9 cellular contexts compared by ENCODE assay signal in the genomic region with DNA sequence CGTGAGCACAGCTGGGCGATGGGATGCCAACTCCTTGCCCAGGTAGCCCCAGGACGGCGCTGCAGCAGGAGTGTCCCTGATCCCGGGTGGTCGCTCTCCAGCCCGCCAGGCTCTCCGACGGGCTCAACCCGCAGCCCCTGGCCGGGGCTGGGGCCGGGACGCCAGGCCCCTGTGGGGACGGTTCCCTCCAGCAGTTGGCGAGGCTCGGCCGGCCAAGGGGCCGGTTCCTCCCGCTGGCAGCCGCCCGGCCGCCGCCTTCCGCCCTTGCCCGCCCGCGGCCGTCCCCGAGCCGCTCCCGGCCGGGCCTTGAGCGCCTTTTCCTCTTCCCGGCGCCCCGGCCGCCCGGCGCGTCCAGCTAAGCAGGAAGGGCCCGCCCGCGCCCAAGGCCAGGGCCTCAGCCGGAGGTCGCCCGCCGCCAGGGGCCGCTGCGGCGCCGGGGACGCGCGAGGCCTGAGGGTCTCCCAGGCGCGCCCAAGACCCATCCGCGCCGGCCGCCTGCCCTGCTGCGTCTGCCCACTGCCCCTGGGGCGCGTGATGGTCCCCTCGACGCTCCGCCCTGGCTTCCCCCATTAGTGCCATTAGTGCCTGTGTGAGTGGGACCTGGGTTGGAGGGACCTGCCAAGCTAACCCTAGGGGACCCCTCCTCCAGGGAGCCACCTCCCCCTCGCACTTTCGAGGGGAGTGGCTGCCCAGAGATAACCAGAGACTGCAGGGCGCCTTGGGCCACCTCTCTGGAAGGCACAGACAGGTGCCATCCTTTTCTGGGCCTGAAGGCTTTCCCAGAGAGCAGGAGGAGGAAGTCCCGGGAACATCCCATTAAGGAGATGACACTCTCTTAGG.
DNase-seq lines count a peak whose midpoint lies in the region; ATAC-seq and TF ChIP-seq lines count a peak whose summit lies in the region.
"Had no signal": no experiment of that assay in that cellular context is flagged by ENCODE, and none has a peak within 500 bp of the region (broad histone marks: within the 10 kb centered on the region; RNA-seq: fewer than 3 reads in every experiment).

No MANE protein-coding gene starts in this region.

- H3K4me3 ChIP-seq in BJ (ENCODE audit: low read depth, low read length): no peak overlapping the region
- peak overlapping the region; percentile 57 for H3K4me3 ChIP-seq in left ventricle myocardium inferior
- H3K4me3 ChIP-seq in skeletal muscle satellite cell (ENCODE audit: low read length): no peak overlapping the region

- TF ChIP-seq CTCF in BJ (IDR thresholded peaks at IDR 0.05; ENCODE audit: insufficient read depth, low read depth, low read length): peak; percentile 31; the same call in 1 of the 2 replicates
- TF ChIP-seq CTCF in left ventricle myocardium inferior (IDR thresholded peaks at IDR 0.05; ENCODE audit: borderline replicate concordance): peak; percentile 75
- TF ChIP-seq CTCF in omental fat pad (IDR thresholded peaks at IDR 0.05): no peak

- POLR2A ChIA-PET in BJ (lab: Charles Lee): no interaction called here

- CTCF ChIA-PET in BJ (lab: Yijun Ruan, JAX): interaction anchor here (0.6 to 15.8 kb wide), 21 partner anchors 7 to 1268 kb away, joined by 3 to 655 read pairs (median 3); partner anchors contain the start of genes HDAC11 and WNT7A

- DNase-seq in BJ (ENCODE audit: low read depth) (no peak), HT-29 (ENCODE audit: low spot score) (peak; percentile 12), left ventricle myocardium inferior (peak; percentile 45), omental fat pad (ENCODE audit: low spot score) (no peak), pons (ENCODE audit: low spot score) (no peak)
- peak; percentile 46 for DNase-seq in activated naive CD4-positive, alpha-beta T cell treated with anti-CD3 and anti-CD28 coated beads, Interleukin-2, amount 50 U/mL, for 16 hours

- intact Hi-C loops in left ventricle myocardium inferior (cut with micrococcal nuclease): no loop called here

- H3K4me1 ChIP-seq in left ventricle myocardium inferior (peaks cover 15% of the 10 kb centered on the region), skeletal muscle satellite cell (ENCODE audit: control insufficient read depth, insufficient read depth, low read length) (peaks cover 2% of the 10 kb centered on the region)

- ATAC-seq in omental fat pad (ENCODE audit: low FRiP score) (no peak), GM21723 (IDR thresholded peaks at IDR 0.05; ENCODE audit: unreplicated experiment) (no peak)

- H3K9ac ChIP-seq in skeletal muscle satellite cell (ENCODE audit: low read depth, low read length): peak overlapping the region; percentile 66

- H3K27me3 ChIP-seq in BJ (ENCODE audit: control insufficient read depth, insufficient read depth, low read length) (peaks cover 8% of the 10 kb centered on the region; the same call in 1 of the 2 replicates), left ventricle myocardium inferior (ENCODE audit: low read depth) (peaks cover 78% of the 10 kb centered on the region), skeletal muscle satellite cell (ENCODE audit: control insufficient read depth, insufficient read depth, low read length) (peaks cover 7% of the 10 kb centered on the region)

- H3K9me3 ChIP-seq in left ventricle myocardium inferior (replicated peaks): no peaks in the 10 kb centered on the region
- H3K9me3 ChIP-seq in skeletal muscle satellite cell (replicated peaks; ENCODE audit: low read length): no peaks in the 10 kb centered on the region

- H3K36me3 ChIP-seq in BJ (ENCODE audit: control insufficient read depth, insufficient read depth, low read length) (no peaks in the 10 kb centered on the region), left ventricle myocardium inferior (no peaks in the 10 kb centered on the region), skeletal muscle satellite cell (ENCODE audit: insufficient read depth, low read length) (no peaks in the 10 kb centered on the region)

- no peak overlapping the region for H3K27ac ChIP-seq in left ventricle myocardium inferior (replicated peaks)
- H3K27ac ChIP-seq: HL-60 had no signal

- H3K4me2 ChIP-seq in skeletal muscle satellite cell (ENCODE audit: low read length): peak overlapping the region; percentile 55

Comparison
In these comparisons a context has a peak if more than half of its experiments do, and no peak if none do; other contexts are left out.
1. DNase-seq: peak in HT-29 (single experiment), activated naive CD4-positive, alpha-beta T cell treated with anti-CD3 and anti-CD28 coated beads, Interleukin-2, amount 50 U/mL, for 16 hours (single experiment) and left ventricle myocardium inferior (single experiment); none in BJ (single experiment), omental fat pad (single experiment) and pons (single experiment).
2. CTCF ChIP-seq: peak in BJ (single experiment) and left ventricle myocardium inferior (single experiment); none in omental fat pad (0 of 3).